ENCODE assay signal across 1 cellular context in the genomic region with DNA sequence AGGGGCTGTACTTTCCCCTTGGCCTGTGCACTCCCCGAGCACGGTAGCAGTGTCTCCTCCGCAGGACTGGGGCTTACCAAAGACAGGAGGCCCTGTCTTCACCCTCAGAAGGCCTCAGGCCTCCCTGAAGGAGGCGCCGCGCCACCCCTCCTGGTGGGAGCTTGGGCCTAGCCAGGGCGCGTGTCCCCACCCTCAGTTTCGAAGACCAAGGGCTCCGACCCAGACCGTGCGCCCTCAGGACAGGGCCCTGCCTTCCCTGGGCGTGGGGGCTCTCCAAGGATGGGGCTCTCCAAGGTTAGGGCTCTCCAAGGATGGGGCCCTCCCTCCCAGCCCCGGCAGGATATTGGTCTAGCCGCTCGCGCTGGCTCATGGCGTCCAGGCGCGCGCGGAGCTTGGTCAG.
TF ChIP-seq lines count a peak whose summit lies in the region.

No MANE protein-coding gene starts in this region.

TF ChIP-seq in GM23338, 12 proteins besides CTCF, POLR2A, EP300 and RAD21 (continued from another document):
- TF ChIP-seq REST (IDR thresholded peaks at IDR 0.05; ENCODE audit: unreplicated experiment), result no peak
